Comparison of ENCODE assay signal across 26 cellular contexts in the genomic region with DNA sequence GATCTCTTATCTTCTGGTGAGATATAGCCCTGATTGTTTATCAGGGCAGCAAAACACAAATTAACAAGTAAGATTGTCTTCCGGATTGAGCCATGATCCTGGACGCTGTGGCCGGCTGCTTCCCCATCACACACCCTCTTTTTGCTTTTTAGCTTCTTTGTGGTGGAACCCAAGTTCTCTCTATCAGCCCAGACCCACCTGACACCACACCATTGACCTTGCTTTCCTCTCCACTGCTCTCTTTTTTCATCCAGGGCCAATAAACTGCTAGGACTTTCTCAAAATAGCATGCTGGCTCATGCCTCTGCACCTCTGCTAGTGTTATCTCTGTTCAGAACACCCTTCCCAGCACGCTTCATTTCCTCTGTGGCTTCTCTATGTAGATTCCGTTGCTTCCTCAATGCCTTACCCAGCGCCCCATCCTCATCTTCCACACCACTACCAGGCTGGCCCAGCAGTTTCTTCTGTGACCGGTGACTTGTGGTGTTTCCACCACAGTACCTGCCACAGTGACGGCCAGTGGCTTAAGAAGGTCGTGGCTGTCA.
"Had no signal": no experiment of that assay in that cellular context is flagged by ENCODE, and none has a peak within 500 bp of the region (broad histone marks: within the 10 kb centered on the region; RNA-seq: fewer than 3 reads in every experiment).

No MANE protein-coding gene starts in this region.

- H3K27ac ChIP-seq: breast epithelium, colonic mucosa, dorsolateral prefrontal cortex, right lobe of liver, skin epidermis, testis, uterus had no signal

- H3K4me1 ChIP-seq: breast epithelium, colonic mucosa, right lobe of liver, testis, uterus had no signal

- H3K27me3 Mint-ChIP-seq: activated naive CD8-positive, alpha-beta T cell treated with anti-CD3 and anti-CD28 coated beads, Interleukin-2, amount 10 ng/mL, durations not matched to agents 7 days and 5 days; effector memory CD8-positive, alpha-beta T cell; T-helper 17 cell had no signal

- H3K27me3 ChIP-seq: breast epithelium, colonic mucosa, dorsolateral prefrontal cortex, right lobe of liver, testis, uterus had no signal

- H3K27ac Mint-ChIP-seq: activated CD4-positive, alpha-beta T cell treated with anti-CD3 and anti-CD28 coated beads for 36 hours; activated naive CD4-positive, alpha-beta T cell treated with anti-CD3 and anti-CD28 coated beads for 36 hours; activated naive CD8-positive, alpha-beta T cell treated with anti-CD3 and anti-CD28 coated beads, Interleukin-2, amount 10 ng/mL, durations not matched to agents 7 days and 5 days; effector memory CD8-positive, alpha-beta T cell; T-helper 17 cell; WTC11 had no signal

- H3K36me3 Mint-ChIP-seq: activated naive CD8-positive, alpha-beta T cell treated with anti-CD3 and anti-CD28 coated beads, Interleukin-2, amount 10 ng/mL, durations not matched to agents 7 days and 5 days; WTC11 had no signal

- DNase-seq: activated CD4-positive, alpha-beta T cell treated with anti-CD3 and anti-CD28 coated beads for 36 hours; activated CD4-positive, alpha-beta T cell treated with anti-CD3 and anti-CD28 coated beads, Interleukin-2, amount 50 U/mL, for 4 hours; activated CD8-positive, alpha-beta memory T cell treated with anti-CD3 and anti-CD28 coated beads for 24 hours; activated CD8-positive, alpha-beta memory T cell treated with anti-CD3 and anti-CD28 coated beads, Interleukin-2, amount 50 U/mL, for 4 hours; activated naive CD4-positive, alpha-beta T cell treated with anti-CD3 and anti-CD28 coated beads for 36 hours; activated naive CD8-positive, alpha-beta T cell treated with anti-CD3 and anti-CD28 coated beads, Interleukin-2, amount 10 ng/mL, durations not matched to agents 7 days and 5 days; activated T-cell treated with anti-CD3 and anti-CD28 coated beads, Interleukin-2, amount 50 U/mL, for 4 hours; amniotic stem cell; colonic mucosa; dorsolateral prefrontal cortex; effector memory CD8-positive, alpha-beta T cell; glutamatergic neuron; hippocampal formation; left ventricle myocardium superior; posterior cingulate gyrus; right lobe of liver; stimulated activated CD4-positive, alpha-beta T cell treated with anti-CD3 and anti-CD28 coated beads, Interleukin-15, amount 100 ng/mL, for 24 hours; stimulated activated CD8-positive, alpha-beta memory T cell treated with anti-CD3 and anti-CD28 coated beads, Interleukin-4, amount 100 ng/mL, for 48 hours; stimulated activated naive CD4-positive, alpha-beta T cell; T-helper 17 cell; testis; trophoblast cell; uterus had no signal

- H3K9me3 ChIP-seq: breast epithelium, colonic mucosa, right lobe of liver, testis, uterus had no signal

- H3K4me3 Mint-ChIP-seq: activated CD4-positive, alpha-beta T cell treated with anti-CD3 and anti-CD28 coated beads for 36 hours; activated naive CD4-positive, alpha-beta T cell treated with anti-CD3 and anti-CD28 coated beads for 36 hours; activated naive CD8-positive, alpha-beta T cell treated with anti-CD3 and anti-CD28 coated beads, Interleukin-2, amount 10 ng/mL, durations not matched to agents 7 days and 5 days; activated T-cell treated with anti-CD3 and anti-CD28 coated beads, Interleukin-2, amount 50 U/mL, for 4 hours; effector memory CD8-positive, alpha-beta T cell; T-helper 17 cell; WTC11 had no signal

- H3K4me3 ChIP-seq: breast epithelium, colonic mucosa, dorsolateral prefrontal cortex, right lobe of liver, skin epidermis, testis, uterus had no signal

- H3K4me1 Mint-ChIP-seq: activated CD4-positive, alpha-beta T cell treated with anti-CD3 and anti-CD28 coated beads for 36 hours; activated naive CD8-positive, alpha-beta T cell treated with anti-CD3 and anti-CD28 coated beads, Interleukin-2, amount 10 ng/mL, durations not matched to agents 7 days and 5 days; T-helper 17 cell had no signal

- H3K36me3 ChIP-seq: breast epithelium, colonic mucosa, right lobe of liver, uterus had no signal

- H3K9me3 Mint-ChIP-seq: activated naive CD8-positive, alpha-beta T cell treated with anti-CD3 and anti-CD28 coated beads, Interleukin-2, amount 10 ng/mL, durations not matched to agents 7 days and 5 days; WTC11 had no signal
